ENCODE assay signal across 27 cellular contexts in the genomic region with DNA sequence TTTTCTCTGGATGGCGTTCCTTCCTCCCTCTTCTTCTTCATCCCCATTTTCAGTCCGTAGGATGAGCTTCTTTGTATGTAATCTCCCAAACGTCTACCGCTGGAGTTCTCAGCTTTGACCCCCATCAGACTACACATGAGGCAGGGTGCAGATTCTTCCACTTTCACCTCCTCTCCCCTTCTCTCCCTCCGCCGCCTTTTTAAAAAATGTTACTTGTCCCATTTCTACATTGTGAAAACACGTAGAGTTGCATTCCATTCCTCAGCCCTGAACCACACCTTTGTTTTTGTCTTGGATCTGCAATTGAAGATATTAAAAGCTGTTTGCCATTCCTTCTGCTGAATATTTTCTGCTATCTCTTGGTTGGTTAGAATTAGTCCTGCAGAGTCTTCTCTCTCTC. TPM values are rescaled to one million over a fixed set of nuclear protein-coding genes. Genes with fewer than 3 reads are reported as not detected.
DNase-seq lines count a peak whose midpoint lies in the region; ATAC-seq and TF ChIP-seq lines count a peak whose summit lies in the region.
"Had no signal": no experiment of that assay in that cellular context is flagged by ENCODE, and none has a peak within 500 bp of the region (broad histone marks: within the 10 kb centered on the region; RNA-seq: fewer than 3 reads in every experiment).

No MANE protein-coding gene starts in this region.

- WGBS in gastroesophageal sphincter (ENCODE audit: low coverage in 1 of 2), 2 donors: 55 to 83% methylated on average over 3 to 7 of the region's 7 CpGs
- WGBS in suprapubic skin: 49% methylated on average over 7 of the region's 7 CpGs

- H3K27me3 ChIP-seq in gastroesophageal sphincter: no peaks in the 10 kb centered on the region
- H3K27me3 ChIP-seq in suprapubic skin: no peaks in the 10 kb centered on the region
- no peaks in the 10 kb centered on the region for H3K27me3 ChIP-seq in Karpas-422 (ENCODE audit: low read length)
- H3K27me3 ChIP-seq: adrenal gland, Peyer's patch, SJSA1 had no signal

- no peak overlapping the region for H3K4me3 ChIP-seq in gastroesophageal sphincter
- H3K4me3 ChIP-seq in suprapubic skin: peak overlapping the region; percentile 26
- no peak overlapping the region for H3K4me3 ChIP-seq in Karpas-422 (ENCODE audit: low read length)
- H3K4me3 ChIP-seq: adrenal gland, K562, Peyer's patch, SJSA1 had no signal

- peaks cover 0 to 55% (median 17%) of the 10 kb centered on the region in 3 donors for H3K4me1 ChIP-seq in gastroesophageal sphincter
- peaks cover 70% of the 10 kb centered on the region for H3K4me1 ChIP-seq in suprapubic skin
- no peaks in the 10 kb centered on the region for H3K4me1 ChIP-seq in Karpas-422 (ENCODE audit: low read length)

- no peaks in the 10 kb centered on the region for H3K9me2 ChIP-seq in Karpas-422 (replicated peaks; ENCODE audit: insufficient read depth, low read length)

- H3K9me3 ChIP-seq in gastroesophageal sphincter: no peaks in the 10 kb centered on the region
- no peaks in the 10 kb centered on the region for H3K9me3 ChIP-seq in suprapubic skin
- H3K9me3 ChIP-seq in Karpas-422 (ENCODE audit: low read length): no peaks in the 10 kb centered on the region
- H3K9me3 ChIP-seq: adrenal gland, Peyer's patch, SJSA1 had no signal

- TF ChIP-seq EP300 in gastroesophageal sphincter (IDR thresholded peaks at IDR 0.05) (no peak), suprapubic skin (IDR thresholded peaks at IDR 0.05) (no peak)

- no peaks in the 10 kb centered on the region for H4K20me1 ChIP-seq in Karpas-422 (ENCODE audit: insufficient read depth, low read depth, low read length)

- H3K4me2 ChIP-seq in Karpas-422 (ENCODE audit: low read depth, low read length, poor library complexity, severe bottlenecking): no peak overlapping the region

- no peak overlapping the region for H2AFZ ChIP-seq in Karpas-422 (ENCODE audit: low read length)

- DNase-seq in activated CD8-positive, alpha-beta memory T cell treated with anti-CD3 and anti-CD28 coated beads for 24 hours: peak; percentile 15
- DNase-seq in activated CD8-positive, alpha-beta memory T cell treated with anti-CD3 and anti-CD28 coated beads, Interleukin-2, amount 50 U/mL, for 4 hours: no peak
- no peak for DNase-seq in suprapubic skin (ENCODE audit: low spot score in 2 of 2)
- no peak for DNase-seq in Karpas-422
- DNase-seq in LoVo (ENCODE audit: low spot score): no peak
- DNase-seq in COLO829 (ENCODE audit: low spot score): no peak
- DNase-seq: activated CD4-positive, CD25-positive, alpha-beta regulatory T cell treated with anti-CD3 and anti-CD28 coated beads, Interleukin-2, amount 50 U/mL, for 72 hours; activated T-cell treated with anti-CD3 and anti-CD28 coated beads, Interleukin-2, amount 50 U/mL, for 4 hours; adrenal gland; CD4-positive, alpha-beta T cell; endodermal cell; glutamatergic neuron; HFFc6; mesenchymal stem cell; NCI-H1436; NCI-H510A treated with DMSO at 0.1 percent for 48 hours; NK-92 treated with Interleukin-12 subunit alpha and Interleukin-12 subunit beta, amount 100 ng/mL, for 24 hours; Peyer's patch; T-helper 1 cell had no signal

- no peak for TF ChIP-seq CTCF in gastroesophageal sphincter (IDR thresholded peaks at IDR 0.05)
- TF ChIP-seq CTCF in suprapubic skin (IDR thresholded peaks at IDR 0.05): no peak

- no peaks in the 10 kb centered on the region for H3K79me2 ChIP-seq in Karpas-422 (ENCODE audit: low read length)

- H3K27ac ChIP-seq in gastroesophageal sphincter (peak overlapping the region in 3 of 4 donors; percentile 22 to 99 (median 26)), suprapubic skin (peak overlapping the region; percentile 99), Karpas-422 (ENCODE audit: low read length) (no peak overlapping the region)
- H3K27ac ChIP-seq: 22Rv1, Peyer's patch, SJSA1 had no signal

- H3K9ac ChIP-seq in Karpas-422 (ENCODE audit: low read length): no peak overlapping the region

- H3K36me3 ChIP-seq in gastroesophageal sphincter: no peaks in the 10 kb centered on the region
- no peaks in the 10 kb centered on the region for H3K36me3 ChIP-seq in suprapubic skin
- H3K36me3 ChIP-seq in Karpas-422 (ENCODE audit: insufficient read depth, low read length): no peaks in the 10 kb centered on the region
- H3K36me3 ChIP-seq: adrenal gland, Peyer's patch, SJSA1 had no signal

- ATAC-seq in gastroesophageal sphincter: no peak
- ATAC-seq in GM21390 (IDR thresholded peaks at IDR 0.05; ENCODE audit: unreplicated experiment): no peak
- ATAC-seq: activated T-cell treated with anti-CD3 and anti-CD28 coated beads, Interleukin-2, amount 50 U/mL, for 4 hours; K562 had no signal

- no peak for TF ChIP-seq POLR2A in gastroesophageal sphincter (IDR thresholded peaks at IDR 0.05)
- TF ChIP-seq POLR2A in suprapubic skin (IDR thresholded peaks at IDR 0.05): no peak

RNA-seq across cellular contexts. Expression of a gene that starts 6.2 kb away (rescaled TPM):
- total RNA-seq in gastroesophageal sphincter (100 to 1,000 TPM in 2 of 4 donors, 10 to 100 TPM in 2; 36.5 to 408 (median 149) TPM), suprapubic skin (100 to 1,000 TPM in 2 of 4 donors, 10 to 100 TPM in 2; 79.1 to 131 (median 104) TPM)
- not detected in 2 replicates for total RNA-seq in Karpas-422 (2014; rRNA removed; shearing (Covaris generic); ENCODE audit: low replicate concordance)
- total RNA-seq: CD4-positive, alpha-beta T cell; K562; SJSA1 had no signal

RNA-seq across cellular contexts. Expression of a gene that starts 16.1 kb away (rescaled TPM):
- 100 to 1,000 TPM in 1 of 4 donors, 10 to 100 TPM in 3; 12.8 to 102 (median 33.7) TPM for total RNA-seq in gastroesophageal sphincter
- total RNA-seq in suprapubic skin: 10 to 100 TPM; 20.7 to 27.1 (median 24.6) TPM
- not detected in 2 replicates for total RNA-seq in Karpas-422 (2014; rRNA removed; shearing (Covaris generic); ENCODE audit: low replicate concordance)
- total RNA-seq: CD4-positive, alpha-beta T cell; myocyte had no signal

RNA-seq across cellular contexts. Expression of a gene that starts 17.1 kb away (rescaled TPM):
- 10 to 100 TPM; 18.5 to 77.7 (median 42.2) TPM for total RNA-seq in gastroesophageal sphincter
- 10 to 100 TPM; 23.1 to 77.6 (median 40.7) TPM for total RNA-seq in suprapubic skin
- total RNA-seq in Karpas-422 (2014; rRNA removed; shearing (Covaris generic); ENCODE audit: low replicate concordance): not detected in 2 replicates

RNA-seq across cellular contexts. Expression of a gene that starts 45.6 kb away (rescaled TPM):
- total RNA-seq in gastroesophageal sphincter (not detected), suprapubic skin (100 to 1,000 TPM; 178 to 699 (median 512) TPM)
- not detected in 2 replicates for total RNA-seq in Karpas-422 (2014; rRNA removed; shearing (Covaris generic); ENCODE audit: low replicate concordance)
- total RNA-seq: activated T-cell treated with anti-CD3 and anti-CD28 coated beads, Interleukin-2, amount 50 U/mL, for 4 hours; CD4-positive, alpha-beta T cell; endodermal cell; fibroblast of lung; HFFc6; K562; myocyte; Peyer's patch; pulmonary artery endothelial cell; SJSA1 had no signal

Comparison
In these comparisons a context has a peak if more than half of its experiments do, and no peak if none do; other contexts are left out.
1. RNA of a gene that starts 6.2 kb away (total RNA-seq): 36.5 to 408 TPM in gastroesophageal sphincter and 79.1 to 131 TPM in suprapubic skin; not detected in Karpas-422; every median in the first group is over 10 times any median in the second.
2. RNA of a gene that starts 16.1 kb away (total RNA-seq): 12.8 to 102 TPM in gastroesophageal sphincter and 20.7 to 27.1 TPM in suprapubic skin; not detected in Karpas-422; every median in the first group is over 10 times any median in the second.
3. RNA of a gene that starts 17.1 kb away (total RNA-seq): 23.1 to 77.6 TPM in suprapubic skin and 18.5 to 77.7 TPM in gastroesophageal sphincter; not detected in Karpas-422; every median in the first group is over 10 times any median in the second.